ENCODE assay signal across 22 cellular contexts in the genomic region with DNA sequence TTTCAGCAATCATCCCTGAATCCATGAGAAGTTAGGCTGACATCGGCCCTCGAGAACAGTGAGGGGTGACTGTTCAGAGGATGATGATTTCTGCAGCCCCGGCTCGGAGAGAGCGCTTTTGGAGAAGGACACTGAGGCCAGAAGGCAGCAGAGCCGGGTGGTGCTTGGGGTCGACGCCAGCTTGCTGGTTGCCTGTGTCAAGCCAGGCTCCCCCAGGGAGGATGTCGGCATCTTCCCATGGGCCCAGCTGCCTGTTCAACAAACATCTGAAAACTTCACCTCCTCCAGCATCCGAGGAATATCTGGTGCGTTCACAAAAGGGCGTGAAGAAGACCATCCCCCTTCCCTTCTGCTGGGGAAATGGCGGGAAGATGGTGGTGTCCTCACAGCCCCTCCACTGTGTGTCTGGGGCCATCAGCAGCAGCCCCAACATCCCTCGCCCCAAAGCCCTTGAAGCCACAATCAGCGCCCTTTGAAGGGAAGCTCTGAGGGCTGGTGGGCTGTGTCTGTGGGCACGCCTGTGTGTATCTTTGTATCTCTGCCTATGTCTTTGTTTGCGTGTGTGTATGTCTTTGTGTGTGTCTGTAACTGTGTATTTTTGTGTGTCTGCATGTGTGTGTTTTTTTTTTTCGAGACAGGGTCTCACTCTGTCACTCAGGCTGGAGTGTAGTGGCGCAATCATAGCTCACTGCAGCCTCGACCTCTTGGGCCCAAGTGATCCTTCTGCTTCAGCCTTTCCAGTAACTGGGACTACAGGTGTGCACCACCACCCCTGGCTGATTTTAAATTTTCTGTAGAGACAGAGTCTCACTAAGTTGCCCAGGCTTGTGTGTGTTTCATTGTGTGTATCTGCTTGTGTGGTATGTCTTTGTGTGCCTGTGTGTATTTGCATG.
A peak's percentile ranks its signal among the peaks of the same experiment; 100 is the strongest.
DNase-seq lines count a peak whose midpoint lies in the region; ATAC-seq, FAIRE-seq and TF ChIP-seq lines count a peak whose summit lies in the region.
"Had no signal": no experiment of that assay in that cellular context is flagged by ENCODE, and none has a peak within 500 bp of the region (broad histone marks: within the 10 kb centered on the region; RNA-seq: fewer than 3 reads in every experiment).

No MANE protein-coding gene starts in this region.

- H3K27ac ChIP-seq in H1 (ENCODE audit: low read depth, low read length) (no peak overlapping the region), pancreas (no peak overlapping the region)

- no peak overlapping the region for H3K56ac ChIP-seq in H1 (replicated peaks; ENCODE audit: insufficient read length, low read depth, low read length)

- no peaks in the 10 kb centered on the region for H3K9me3 Mint-ChIP-seq in natural killer cell treated with Interleukin-12 subunit alpha and Interleukin-12 subunit beta and Interleukin-15 and Interleukin-18, amount 100 ng/mL, for 72 hours
- no peaks in the 10 kb centered on the region for H3K9me3 Mint-ChIP-seq in natural killer cell
- H3K9me3 Mint-ChIP-seq in nephron = no peaks in the 10 kb centered on the region

- no peaks in the 10 kb centered on the region for H3K79me1 ChIP-seq in H1 (ENCODE audit: low read depth, low read length)

- WGBS in H1 (ENCODE audit: extremely low coverage in 1 of 2, insufficient coverage in 1 of 2, insufficient read length in 1 of 2, insufficient replicate concordance in 2 of 2, low coverage in 1 of 2, low lambda C conversion rate in 2 of 2, missing lambda C conversion rate in 1 of 2), 2 experiments = 90% methylated on average over 20 of the region's 20 CpGs; no CpG with 5 or more reads in 1 of the 2 experiments
- WGBS in pancreas, 2 donors = 75 to 87% methylated on average over 20 of the region's 20 CpGs

- H3K27me3 ChIP-seq in H1 (replicated peaks in 1 of 4; ENCODE audit: control insufficient read depth in 3 of 4, extremely low read depth in 1 of 4, insufficient read depth in 3 of 4, low read length in 3 of 4) = no peaks in the 10 kb centered on the region
- H3K27me3 ChIP-seq in pancreas = no peaks in the 10 kb centered on the region
- H3K27me3 ChIP-seq: BE2C had no signal

- no peak overlapping the region for H3K23ac ChIP-seq in H1 (ENCODE audit: insufficient read length)

- CTCF ChIA-PET in H1 (lab: Charles Lee; ENCODE audit: partially characterized antibody) = interaction anchor here (1.2 to 2.4 kb wide), 3 partner anchors 9 to 933 kb away, joined by 3 to 12 read pairs (median 5); no protein-coding TSS in a partner anchor

- no peak overlapping the region for H2BK120ac ChIP-seq in H1 (replicated peaks; ENCODE audit: low read depth, low read length)

- H2BK15ac ChIP-seq in H1 (ENCODE audit: low read length) = 0 out of 2 replicates have a peak overlapping the region, but pooled peaks have one; percentile 16

- no peak for ATAC-seq in natural killer cell treated with Interleukin-12 subunit alpha and Interleukin-12 subunit beta and Interleukin-15 and Interleukin-18, amount 100 ng/mL, for 72 hours
- ATAC-seq in natural killer cell (no peak), pancreas (no peak), GM19395 (IDR thresholded peaks at IDR 0.05; ENCODE audit: unreplicated experiment) (no peak)
- ATAC-seq: GM12878 had no signal

- peaks cover 16 to 24% of the 10 kb centered on the region in 2 donors for H3K27me3 Mint-ChIP-seq in natural killer cell treated with Interleukin-12 subunit alpha and Interleukin-12 subunit beta and Interleukin-15 and Interleukin-18, amount 100 ng/mL, for 72 hours
- peaks cover 10 to 17% of the 10 kb centered on the region in 2 donors for H3K27me3 Mint-ChIP-seq in natural killer cell (ENCODE audit: low read depth in 2 of 2)
- no peaks in the 10 kb centered on the region for H3K27me3 Mint-ChIP-seq in nephron (ENCODE audit: low read depth)

- no peak overlapping the region for H2BK12ac ChIP-seq in H1 (ENCODE audit: low read depth, low read length)

- H2BK20ac ChIP-seq in H1 (ENCODE audit: low read length) = no peak overlapping the region

- no peak overlapping the region for H3K14ac ChIP-seq in H1 (ENCODE audit: insufficient read length)

- peak overlapping the region; percentile 78; the same call in 1 of the 2 replicates for H2AK5ac ChIP-seq in H1 (ENCODE audit: low read depth, low read length)

- no peak overlapping the region for H3K18ac ChIP-seq in H1 (ENCODE audit: extremely low read depth, low read length)

- TF ChIP-seq CTCF in natural killer cell (IDR thresholded peaks at IDR 0.05) (no peak), H1 (IDR thresholded peaks at IDR 0.05; ENCODE audit: control extremely low read depth in 1 of 3, insufficient read depth in 1 of 3, low read depth in 1 of 3, low read length in 3 of 3) (no peak), nephron (IDR thresholded peaks at IDR 0.05; ENCODE audit: unreplicated experiment in 3 of 3) (no peak), pancreas (IDR thresholded peaks at IDR 0.05) (no peak)

- H3K79me2 ChIP-seq in H1 (ENCODE audit: control insufficient read depth in 1 of 2, insufficient read depth in 2 of 2, low read length in 2 of 2) = no peaks in the 10 kb centered on the region

- H3K4me2 ChIP-seq in H1 (ENCODE audit: insufficient read depth in 1 of 2, low read depth in 2 of 2, low read length in 2 of 2) = no peak overlapping the region

- DNase-seq in natural killer cell treated with Interleukin-12 subunit alpha and Interleukin-12 subunit beta and Interleukin-15 and Interleukin-18, amount 100 ng/mL, for 72 hours (ENCODE audit: low spot score) = peak; percentile 39
- DNase-seq in natural killer cell (no peak), H1 (ENCODE audit: low read depth in 1 of 2, low spot score in 2 of 2) (no peak), pancreas (no peak), NCI-H2081 (lab: John Stamatoyannopoulos, UW) (no peak), NCI-H146 (lab: John Stamatoyannopoulos, UW) (no peak)
- DNase-seq: 8988T; BE2C; CD4-positive, alpha-beta memory T cell; DMS153; GF-D8; NCI-H1105; NCI-H187 treated with DMSO at 0.1 percent for 48 hours; NCI-H226; NCI-H524; NCI-H82; OCI-M1; RPMI8226; SIG-M5 had no signal

- H2AFZ ChIP-seq in H1 (ENCODE audit: low read length) = no peak overlapping the region

- H3K4me3 ChIP-seq in H1 (ENCODE audit: extremely low read depth in 1 of 4, insufficient read depth in 2 of 4, low read depth in 3 of 4, low read length in 4 of 4) (no peak overlapping the region), pancreas (no peak overlapping the region)
- H3K4me3 ChIP-seq: GM12878 had no signal

- H3K4me3 Mint-ChIP-seq in natural killer cell treated with Interleukin-12 subunit alpha and Interleukin-12 subunit beta and Interleukin-15 and Interleukin-18, amount 100 ng/mL, for 72 hours = no peak overlapping the region
- H3K4me3 Mint-ChIP-seq in natural killer cell (no peak overlapping the region), nephron (no peak overlapping the region)
- H3K4me3 Mint-ChIP-seq: CD4-positive, alpha-beta memory T cell had no signal

- no peak overlapping the region for H3K9ac ChIP-seq in H1 (replicated peaks in 1 of 4; ENCODE audit: extremely low read depth in 1 of 4, low read depth in 3 of 4, low read length in 3 of 4)

- intact Hi-C loops in natural killer cell (cut with micrococcal nuclease) = no loop called here
- intact Hi-C loops in pancreas (cut with DNase I) = no loop called here

- no peaks in the 10 kb centered on the region for H3K36me3 Mint-ChIP-seq in natural killer cell treated with Interleukin-12 subunit alpha and Interleukin-12 subunit beta and Interleukin-15 and Interleukin-18, amount 100 ng/mL, for 72 hours
- no peaks in the 10 kb centered on the region for H3K36me3 Mint-ChIP-seq in natural killer cell
- peaks cover 39% of the 10 kb centered on the region for H3K36me3 Mint-ChIP-seq in nephron (ENCODE audit: low read depth)
- H3K36me3 Mint-ChIP-seq: CD4-positive, alpha-beta memory T cell had no signal

- H3K36me3 ChIP-seq in H1 (ENCODE audit: control insufficient read depth in 2 of 4, insufficient read depth in 4 of 4, low read length in 3 of 4) = peaks cover 0 to 9% (median 4%) of the 10 kb centered on the region in 4 experiments; a peak in 3 of 8 replicates
- H3K36me3 ChIP-seq in pancreas = no peaks in the 10 kb centered on the region

- peaks cover 0 to 8% (median 5%) of the 10 kb centered on the region in 4 experiments; a peak in 4 of 7 replicates for H3K4me1 ChIP-seq in H1 (replicated peaks in 1 of 4; ENCODE audit: control insufficient read depth in 3 of 4, insufficient read depth in 4 of 4, low read length in 3 of 4)
- no peaks in the 10 kb centered on the region for H3K4me1 ChIP-seq in pancreas
- H3K4me1 ChIP-seq: BE2C had no signal

- H4K8ac ChIP-seq in H1 (ENCODE audit: extremely low read depth, insufficient read depth, low read length) = peak overlapping the region; percentile 28; the same call in 1 of the 2 replicates

- TF ChIP-seq POLR2A in H1 (IDR thresholded peaks at IDR 0.05; ENCODE audit: control extremely low read depth in 1 of 2, low read depth in 2 of 2, low read length in 2 of 2) = no peak

- no peaks in the 10 kb centered on the region for H4K20me1 ChIP-seq in H1 (replicated peaks in 1 of 2; ENCODE audit: control insufficient read depth in 1 of 2, insufficient read depth in 2 of 2, low read length in 2 of 2)

- H3K9me3 ChIP-seq in H1 (ENCODE audit: insufficient read depth in 2 of 2, low read depth in 1 of 2, low read length in 1 of 2) = peaks cover 29% of the 10 kb centered on the region in 2 experiments
- peaks cover 0 to 2% (median 0%) of the 10 kb centered on the region in 4 donors for H3K9me3 ChIP-seq in pancreas

- FAIRE-seq in H1 (lab: Jason Lieb, UNC) (no peak), pancreas (lab: Jason Lieb, UNC) (no peak)
- FAIRE-seq: GM12878 had no signal

- no peak overlapping the region for H3K27ac Mint-ChIP-seq in natural killer cell treated with Interleukin-12 subunit alpha and Interleukin-12 subunit beta and Interleukin-15 and Interleukin-18, amount 100 ng/mL, for 72 hours
- H3K27ac Mint-ChIP-seq in natural killer cell (no peak overlapping the region), nephron (peak overlapping the region in 2 of 3 experiments; percentile 11 to 45)
- H3K27ac Mint-ChIP-seq: CD4-positive, alpha-beta memory T cell had no signal

- H4K91ac ChIP-seq in H1 (replicated peaks; ENCODE audit: insufficient read length, low read length) = no peak overlapping the region

- H3K4me1 Mint-ChIP-seq in natural killer cell treated with Interleukin-12 subunit alpha and Interleukin-12 subunit beta and Interleukin-15 and Interleukin-18, amount 100 ng/mL, for 72 hours (ENCODE audit: low read depth in 2 of 2) = no peaks in the 10 kb centered on the region
- no peaks in the 10 kb centered on the region for H3K4me1 Mint-ChIP-seq in natural killer cell
- peaks cover 39% of the 10 kb centered on the region for H3K4me1 Mint-ChIP-seq in nephron
- H3K4me1 Mint-ChIP-seq: CD4-positive, alpha-beta memory T cell had no signal

- no peaks in the 10 kb centered on the region for H3K23me2 ChIP-seq in H1 (ENCODE audit: low read depth, low read length)

- TF ChIP-seq RAD21 in H1 (IDR thresholded peaks at IDR 0.05 in 1 of 2, conservative IDR thresholded peaks at IDR 0.05 in 1 of 2; ENCODE audit: low read depth in 2 of 2, low read length in 2 of 2) = no peak

- H2BK5ac ChIP-seq in H1 (ENCODE audit: low read depth, low read length) = no peak overlapping the region; the same call in 1 of the 2 replicates

- POLR2A ChIA-PET in H1 (lab: Charles Lee; ENCODE audit: partially characterized antibody) = no interaction called here

- no peak overlapping the region for H4K5ac ChIP-seq in H1 (ENCODE audit: insufficient read length, low read depth, low read length)

- no peak overlapping the region for H3K4ac ChIP-seq in H1 (replicated peaks; ENCODE audit: insufficient read length, low read depth, low read length)

- no peak for TF ChIP-seq EP300 in H1 (IDR thresholded peaks at IDR 0.05; ENCODE audit: borderline replicate concordance in 1 of 2, low read depth in 2 of 2, low read length in 2 of 2)

Comparison
In these comparisons a context has a peak if more than half of its experiments do, and no peak if none do; other contexts are left out.
1. H3K27ac Mint-ChIP-seq: peak in nephron (2 of 3); none in natural killer cell treated with Interleukin-12 subunit alpha and Interleukin-12 subunit beta and Interleukin-15 and Interleukin-18, amount 100 ng/mL, for 72 hours (0 of 2) and natural killer cell (0 of 2).